9 cellular contexts compared by ENCODE assay signal in the genomic region with DNA sequence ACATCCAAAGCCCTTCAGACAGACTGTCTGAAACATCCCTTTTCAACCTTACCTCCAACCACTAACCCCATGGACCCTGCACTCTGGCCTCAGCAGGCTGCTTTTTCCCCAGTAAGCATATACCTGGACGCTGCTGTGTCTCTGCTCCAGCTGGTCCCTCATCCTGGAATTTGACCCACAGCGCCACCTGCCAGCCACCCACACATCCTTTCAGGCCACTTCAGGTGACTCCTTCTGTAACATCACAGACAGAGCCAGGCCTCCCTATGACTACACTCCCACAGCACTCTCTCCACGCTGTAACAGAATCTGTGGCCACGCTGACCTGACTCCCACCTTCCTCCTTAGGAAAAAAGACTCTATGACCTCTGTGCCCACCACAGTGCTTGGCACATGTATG. TPM values are rescaled to one million over a fixed set of nuclear protein-coding genes. Genes with fewer than 3 reads are reported as not detected.
DNase-seq lines count a peak whose midpoint lies in the region; ATAC-seq and TF ChIP-seq lines count a peak whose summit lies in the region.
"Had no signal": no experiment of that assay in that cellular context is flagged by ENCODE, and none has a peak within 500 bp of the region (broad histone marks: within the 10 kb centered on the region; RNA-seq: fewer than 3 reads in every experiment).

No MANE protein-coding gene starts in this region.

- 67 to 69% methylated on average over 4 of the region's 4 CpGs for WGBS in heart right ventricle, 2 donors

- CTCF ChIA-PET in activated CD8-positive, alpha-beta memory T cell treated with anti-CD3 and anti-CD28 coated beads, Interleukin-2, amount 10 ng/mL, durations not matched to agents 7 days and 5 days (lab: Charles Lee), result interaction anchor here (1.0 to 3.3 kb wide), 3 partner anchors 26 to 71 kb away, joined by 3 to 16 read pairs (median 4); no protein-coding TSS in a partner anchor

- peak in 1 of 2 donors; percentile 12 for TF ChIP-seq CTCF in right atrium auricular region (IDR thresholded peaks at IDR 0.05)
- TF ChIP-seq CTCF in heart right ventricle (IDR thresholded peaks at IDR 0.05), result peak in 4 of 9 donors; percentile 18 to 45 (median 22)
- TF ChIP-seq CTCF in vagina (IDR thresholded peaks at IDR 0.05), result no peak

- H3K9me3 ChIP-seq in right atrium auricular region, result no peaks in the 10 kb centered on the region
- no peaks in the 10 kb centered on the region for H3K9me3 ChIP-seq in heart right ventricle
- no peaks in the 10 kb centered on the region for H3K9me3 ChIP-seq in vagina

- no peak for TF ChIP-seq POLR2A in vagina (IDR thresholded peaks at IDR 0.05)

- H3K4me3 Mint-ChIP-seq in activated CD8-positive, alpha-beta memory T cell treated with anti-CD3 and anti-CD28 coated beads, Interleukin-2, amount 10 ng/mL, durations not matched to agents 7 days and 5 days, result peak overlapping the region; percentile 10

- peak overlapping the region in 1 of 2 donors; percentile 99 for H3K27ac ChIP-seq in right atrium auricular region
- H3K27ac ChIP-seq in heart right ventricle, result peak overlapping the region in 4 of 10 donors; percentile 30 to 100 (median 99)
- peak overlapping the region; percentile 99 for H3K27ac ChIP-seq in vagina

- H3K9me3 Mint-ChIP-seq in activated CD8-positive, alpha-beta memory T cell treated with anti-CD3 and anti-CD28 coated beads, Interleukin-2, amount 10 ng/mL, durations not matched to agents 7 days and 5 days (ENCODE audit: low read depth), result no peaks in the 10 kb centered on the region

- H3K27ac Mint-ChIP-seq in activated CD8-positive, alpha-beta memory T cell treated with anti-CD3 and anti-CD28 coated beads, Interleukin-2, amount 10 ng/mL, durations not matched to agents 7 days and 5 days, result peak overlapping the region; percentile 86

- intact Hi-C loops in heart right ventricle (cut with DNase I), result loop anchor here in 3 of 10 donors (10.0 kb wide), 3 partner anchors 46 to 246 kb away; partner anchors contain the start of gene BTNL9 (in 1 of the 3)
- intact Hi-C loops in vagina (cut with DNase I), result no loop called here

- peaks cover 60% of the 10 kb centered on the region for H3K36me3 Mint-ChIP-seq in activated CD8-positive, alpha-beta memory T cell treated with anti-CD3 and anti-CD28 coated beads, Interleukin-2, amount 10 ng/mL, durations not matched to agents 7 days and 5 days

- no peaks in the 10 kb centered on the region for H3K27me3 Mint-ChIP-seq in activated CD8-positive, alpha-beta memory T cell treated with anti-CD3 and anti-CD28 coated beads, Interleukin-2, amount 10 ng/mL, durations not matched to agents 7 days and 5 days

- no peaks in the 10 kb centered on the region for H3K36me3 ChIP-seq in right atrium auricular region
- peaks cover 0 to 72% (median 0%) of the 10 kb centered on the region in 9 donors for H3K36me3 ChIP-seq in heart right ventricle
- H3K36me3 ChIP-seq in vagina, result peaks cover 0 to 4% of the 10 kb centered on the region in 2 donors

- no peak overlapping the region for H3K4me3 ChIP-seq in right atrium auricular region
- peak overlapping the region in 4 of 10 donors; percentile 10 to 100 (median 94) for H3K4me3 ChIP-seq in heart right ventricle
- H3K4me3 ChIP-seq in vagina, result no peak overlapping the region

- H3K4me1 ChIP-seq in right atrium auricular region, result peaks cover 0 to 77% of the 10 kb centered on the region in 2 donors
- peaks cover 18 to 93% (median 82%) of the 10 kb centered on the region in 9 donors for H3K4me1 ChIP-seq in heart right ventricle
- H3K4me1 ChIP-seq in vagina, result peaks cover 80% of the 10 kb centered on the region

- no peak for ATAC-seq in heart right ventricle
- no peak for ATAC-seq in activated CD8-positive, alpha-beta memory T cell treated with anti-CD3 and anti-CD28 coated beads, Interleukin-2, amount 10 ng/mL, durations not matched to agents 7 days and 5 days
- no peak for ATAC-seq in GM21619 (IDR thresholded peaks at IDR 0.05; ENCODE audit: unreplicated experiment)

- DNase-seq in right atrium auricular region (ENCODE audit: low spot score) (peak; percentile 56), heart right ventricle (no peak), islet precursor cell (peak; percentile 86), vagina (ENCODE audit: extremely low spot score in 2 of 2) (peak in 1 of 2 donors; percentile 7), germinal center (ENCODE audit: low spot score) (no peak), NCI-H226 (no peak)
- no peak for DNase-seq in activated CD8-positive, alpha-beta memory T cell treated with anti-CD3 and anti-CD28 coated beads, Interleukin-2, amount 10 ng/mL, durations not matched to agents 7 days and 5 days

- H3K4me1 Mint-ChIP-seq in activated CD8-positive, alpha-beta memory T cell treated with anti-CD3 and anti-CD28 coated beads, Interleukin-2, amount 10 ng/mL, durations not matched to agents 7 days and 5 days, result peaks cover 71% of the 10 kb centered on the region

- H3K27me3 ChIP-seq in right atrium auricular region (no peaks in the 10 kb centered on the region), heart right ventricle (no peaks in the 10 kb centered on the region), vagina (no peaks in the 10 kb centered on the region)

RNA-seq across cellular contexts. Expression of gene MGAT1, which starts 3.4 kb away (rescaled TPM):
- 100 to 1,000 TPM in 1 of 2 donors, 10 to 100 TPM in 1; 84.1 to 130 TPM for total RNA-seq in right atrium auricular region
- 100 to 1,000 TPM in 2 of 10 donors, 10 to 100 TPM in 8; 50.1 to 118 (median 59.7) TPM for total RNA-seq in heart right ventricle
- 100 to 1,000 TPM in 1 of 2 donors, 10 to 100 TPM in 1; 71.7 to 127 TPM for polyA plus RNA-seq in heart right ventricle
- 100 to 1,000 TPM; 141 to 142 TPM for total RNA-seq in activated CD8-positive, alpha-beta memory T cell treated with anti-CD3 and anti-CD28 coated beads, Interleukin-2, amount 10 ng/mL, durations not matched to agents 7 days and 5 days
- total RNA-seq in vagina, result 152 TPM

RNA-seq across cellular contexts. Expression of gene OR2Y1, which starts 59.3 kb away (rescaled TPM):
- total RNA-seq in right atrium auricular region, result not detected
- total RNA-seq in heart right ventricle, result not detected
- polyA plus RNA-seq in heart right ventricle, result not detected
- not detected for total RNA-seq in activated CD8-positive, alpha-beta memory T cell treated with anti-CD3 and anti-CD28 coated beads, Interleukin-2, amount 10 ng/mL, durations not matched to agents 7 days and 5 days
- total RNA-seq in vagina, result not detected
- total RNA-seq: dermis microvascular lymphatic vessel endothelial cell had no signal

Comparison
In these comparisons a context has a peak if more than half of its experiments do, and no peak if none do; other contexts are left out.
1. DNase-seq: peak in right atrium auricular region (single experiment) and islet precursor cell (single experiment); none in heart right ventricle (0 of 2), activated CD8-positive, alpha-beta memory T cell treated with anti-CD3 and anti-CD28 coated beads, Interleukin-2, amount 10 ng/mL, durations not matched to agents 7 days and 5 days (single experiment), germinal center (single experiment) and NCI-H226 (single experiment).